16 cellular contexts compared by ENCODE assay signal in genomic region chr14:33954016-33954598, GRCh38.
"Had no signal": no experiment of that assay in that cellular context is flagged by ENCODE, and none has a peak within 500 bp of the region (broad histone marks: within the 10 kb centered on the region; RNA-seq: fewer than 3 reads in every experiment).

No MANE protein-coding gene starts in this region.

- H3K4me1 Mint-ChIP-seq: stimulated activated memory B cell treated with anti-CD40 and anti-IgM and Interleukin-4, amounts not matched to agents 10 μg/mL and 1 μg/mL and 100 μg/mL, for 72 hours had no signal

- FAIRE-seq: pancreas had no signal

- H3K9me3 Mint-ChIP-seq: activated CD4-positive, alpha-beta T cell treated with anti-CD3 and anti-CD28 coated beads, Interleukin-2, amount 10 ng/mL, durations not matched to agents 7 days and 5 days; activated naive CD8-positive, alpha-beta T cell treated with anti-CD3 and anti-CD28 coated beads, Interleukin-2, amount 10 ng/mL, durations not matched to agents 7 days and 5 days; activated T-cell treated with anti-CD3 and anti-CD28 coated beads, Interleukin-2, amount 50 U/mL, for 72 hours; endodermal cell; stimulated activated memory B cell treated with anti-CD40 and anti-IgM and Interleukin-4, amounts not matched to agents 10 μg/mL and 1 μg/mL and 100 μg/mL, for 72 hours had no signal

- ATAC-seq: activated T-cell treated with anti-CD3 and anti-CD28 coated beads, Interleukin-2, amount 50 U/mL, for 72 hours; gastrocnemius medialis; heart left ventricle; left cardiac atrium; stimulated activated memory B cell treated with anti-CD40 and anti-IgM and Interleukin-4, amounts not matched to agents 10 μg/mL and 1 μg/mL and 100 μg/mL, for 72 hours had no signal

- H3K27ac ChIP-seq: gastrocnemius medialis, pancreas, transverse colon had no signal

- H3K36me3 Mint-ChIP-seq: activated naive CD8-positive, alpha-beta T cell treated with anti-CD3 and anti-CD28 coated beads, Interleukin-2, amount 10 ng/mL, durations not matched to agents 7 days and 5 days; naive B cell; stimulated activated memory B cell treated with anti-CD40 and anti-IgM and Interleukin-4, amounts not matched to agents 10 μg/mL and 1 μg/mL and 100 μg/mL, for 72 hours had no signal

- H3K4me3 Mint-ChIP-seq: activated CD4-positive, alpha-beta T cell treated with anti-CD3 and anti-CD28 coated beads, Interleukin-2, amount 10 ng/mL, durations not matched to agents 7 days and 5 days; activated naive CD8-positive, alpha-beta T cell treated with anti-CD3 and anti-CD28 coated beads, Interleukin-2, amount 10 ng/mL, durations not matched to agents 7 days and 5 days; activated T-cell treated with anti-CD3 and anti-CD28 coated beads, Interleukin-2, amount 50 U/mL, for 72 hours; endodermal cell; naive B cell; stimulated activated memory B cell treated with anti-CD40 and anti-IgM and Interleukin-4, amounts not matched to agents 10 μg/mL and 1 μg/mL and 100 μg/mL, for 72 hours had no signal

- H3K9me3 ChIP-seq: gastrocnemius medialis, heart left ventricle, pancreas, transverse colon had no signal

- H3K27me3 ChIP-seq: gastrocnemius medialis, pancreas, transverse colon had no signal

- H3K36me3 ChIP-seq: gastrocnemius medialis, heart left ventricle, pancreas, transverse colon had no signal

- H3K4me3 ChIP-seq: gastrocnemius medialis, heart left ventricle, pancreas, transverse colon had no signal

- DNase-seq: activated CD4-positive, alpha-beta T cell treated with anti-CD3 and anti-CD28 coated beads, Interleukin-2, amount 10 ng/mL, durations not matched to agents 7 days and 5 days; activated CD8-positive, alpha-beta memory T cell treated with anti-CD3 and anti-CD28 coated beads, Interleukin-2, amount 50 U/mL, for 48 hours; activated gamma-delta T cell treated with Interleukin-2 at 50 U/mL for 16 hours; activated naive CD8-positive, alpha-beta T cell treated with anti-CD3 and anti-CD28 coated beads, Interleukin-2, amount 10 ng/mL, durations not matched to agents 7 days and 5 days; activated T-cell treated with anti-CD3 and anti-CD28 coated beads, Interleukin-2, amount 50 U/mL, for 72 hours; endodermal cell; erythroblast; gastrocnemius medialis; left cardiac atrium; mammary epithelial cell; naive B cell; stimulated activated CD4-positive, alpha-beta T cell treated with anti-CD3 and anti-CD28 coated beads, Interleukin-2, amount 100 ng/mL, for 48 hours; transverse colon had no signal

- H3K27ac Mint-ChIP-seq: activated CD4-positive, alpha-beta T cell treated with anti-CD3 and anti-CD28 coated beads, Interleukin-2, amount 10 ng/mL, durations not matched to agents 7 days and 5 days; activated naive CD8-positive, alpha-beta T cell treated with anti-CD3 and anti-CD28 coated beads, Interleukin-2, amount 10 ng/mL, durations not matched to agents 7 days and 5 days; activated T-cell treated with anti-CD3 and anti-CD28 coated beads, Interleukin-2, amount 50 U/mL, for 72 hours; endodermal cell; naive B cell; stimulated activated memory B cell treated with anti-CD40 and anti-IgM and Interleukin-4, amounts not matched to agents 10 μg/mL and 1 μg/mL and 100 μg/mL, for 72 hours had no signal
